ENCODE assay signal across 8 cellular contexts in genomic region chr3:197942956-197943556, GRCh38. TPM values are rescaled to one million over a fixed set of nuclear protein-coding genes. Genes with fewer than 3 reads are reported as not detected.
A peak's percentile ranks its signal among the peaks of the same experiment; 100 is the strongest.
DNase-seq lines count a peak whose midpoint lies in the region; ATAC-seq, FAIRE-seq and TF ChIP-seq lines count a peak whose summit lies in the region.

No MANE protein-coding gene starts in this region.

- no peaks in the 10 kb centered on the region for H4K20me1 ChIP-seq in DOHH2 (ENCODE audit: control insufficient read depth, insufficient read depth, low read depth, low read length)

- ATAC-seq in T-helper 17 cell: peak; percentile 78
- ATAC-seq in gastrocnemius medialis: no peak
- ATAC-seq in HG03097 (IDR thresholded peaks at IDR 0.05; ENCODE audit: low FRiP score, unreplicated experiment): no peak

- intact Hi-C loops in gastrocnemius medialis (cut with DNase I; ENCODE audit: low total_unique reads): loop anchor here (2.0 kb wide), 1 partner anchor 38 kb away; no protein-coding TSS in a partner anchor

- peak; percentile 76 for TF ChIP-seq CTCF in DOHH2 (IDR thresholded peaks at IDR 0.05; ENCODE audit: low read depth, low read length, poor library complexity, severe bottlenecking)
- peak; percentile 86 for TF ChIP-seq CTCF in fibroblast of villous mesenchyme (IDR thresholded peaks at IDR 0.05; ENCODE audit: insufficient read depth, low read depth, low read length)
- peak in 4 of 5 experiments; percentile 25 to 61 (median 47) for TF ChIP-seq CTCF in gastrocnemius medialis (IDR thresholded peaks at IDR 0.05 in 4 of 5, conservative IDR thresholded peaks at IDR 0.05 in 1 of 5)

- FAIRE-seq in A204.1 (lab: Jason Lieb, UNC): peak; percentile 92

- H3K36me3 ChIP-seq in DOHH2 (ENCODE audit: control insufficient read depth, low read length): no peaks in the 10 kb centered on the region
- H3K36me3 ChIP-seq in gastrocnemius medialis: no peaks in the 10 kb centered on the region

- H3K4me1 ChIP-seq in DOHH2 (ENCODE audit: control insufficient read depth, low read length) (peaks cover 5% of the 10 kb centered on the region; the same call in 1 of the 2 replicates), gastrocnemius medialis (no peaks in the 10 kb centered on the region)

- H3K27me3 Mint-ChIP-seq in T-helper 17 cell: no peaks in the 10 kb centered on the region

- H3K27ac Mint-ChIP-seq in T-helper 17 cell: no peak overlapping the region

- no peak overlapping the region for H3K4me2 ChIP-seq in DOHH2 (ENCODE audit: low read length)

- no peaks in the 10 kb centered on the region for H3K79me2 ChIP-seq in DOHH2 (ENCODE audit: control insufficient read depth, low read length)

- no peaks in the 10 kb centered on the region for H3K9me2 ChIP-seq in DOHH2 (replicated peaks; ENCODE audit: control insufficient read depth, low read length)

- H3K27ac ChIP-seq in DOHH2 (ENCODE audit: low read depth, low read length): no peak overlapping the region
- H3K27ac ChIP-seq in gastrocnemius medialis: no peak overlapping the region

- H3K27me3 ChIP-seq in DOHH2 (ENCODE audit: control insufficient read depth, low read length) (no peaks in the 10 kb centered on the region), gastrocnemius medialis (no peaks in the 10 kb centered on the region)

- H3K36me3 Mint-ChIP-seq in T-helper 17 cell (ENCODE audit: low read depth): no peaks in the 10 kb centered on the region

- no peak overlapping the region for H3K4me3 Mint-ChIP-seq in T-helper 17 cell

- TF ChIP-seq POLR2A in gastrocnemius medialis (IDR thresholded peaks at IDR 0.05): no peak

- no peak overlapping the region for H3K4me3 ChIP-seq in DOHH2 (ENCODE audit: low read length)
- H3K4me3 ChIP-seq in fibroblast of villous mesenchyme (ENCODE audit: low read depth, low read length): no peak overlapping the region
- H3K4me3 ChIP-seq in gastrocnemius medialis: no peak overlapping the region

- in situ Hi-C loops in gastrocnemius medialis (cut with MboI; ENCODE audit: low sequenced_read_pairs in 4 of 4): no loop called here

- peaks cover 3% of the 10 kb centered on the region for H3K4me1 Mint-ChIP-seq in T-helper 17 cell

- peak; percentile 38 for DNase-seq in LHCN-M2 (ENCODE audit: low read depth)
- DNase-seq in T-helper 17 cell: no peak
- DNase-seq in fibroblast of villous mesenchyme (ENCODE audit: low read depth): peak; percentile 55
- no peak for DNase-seq in gastrocnemius medialis
- DNase-seq in NCI-H1048 (lab: John Stamatoyannopoulos, UW): no peak

- peaks cover 7% of the 10 kb centered on the region; the same call in 1 of the 2 replicates for H3F3A ChIP-seq in DOHH2 (ENCODE audit: control insufficient read depth, insufficient read depth)

- H3K9me3 ChIP-seq in DOHH2 (ENCODE audit: control insufficient read depth, insufficient read depth, low read length) (no peaks in the 10 kb centered on the region), T-helper 17 cell (ENCODE audit: control insufficient read depth, low read length, poor library complexity, severe bottlenecking) (no peaks in the 10 kb centered on the region), gastrocnemius medialis (no peaks in the 10 kb centered on the region)

RNA-seq across cellular contexts. Expression of gene RPL35A, which starts 6.9 kb away (rescaled TPM):
- total RNA-seq in LHCN-M2 (2014; rRNA removed) (608 and 692 TPM in 2 replicates), T-helper 17 cell (1,000 to 10,000 TPM; 1,671 to 1,728 TPM), fibroblast of villous mesenchyme (453 and 600 TPM in 2 replicates), gastrocnemius medialis (100 to 1,000 TPM; 409 to 491 (median 427) TPM)
- 2,057 TPM for polyA plus RNA-seq in LHCN-M2 (2012)

RNA-seq across cellular contexts. Expression of gene LMLN, which starts 17.0 kb away (rescaled TPM):
- total RNA-seq in LHCN-M2 (2014; rRNA removed) (6.2 and 12.2 TPM in 2 replicates), T-helper 17 cell (1 to 10 TPM; 3.2 to 4.4 TPM), fibroblast of villous mesenchyme (6.5 and 8.1 TPM in 2 replicates), gastrocnemius medialis (1 to 10 TPM; 2.7 to 8.8 (median 4.6) TPM)
- 3.1 TPM for polyA plus RNA-seq in LHCN-M2 (2012)

Comparison
In these comparisons a context has a peak if more than half of its experiments do, and no peak if none do; other contexts are left out.
1. DNase-seq: peak in LHCN-M2 (single experiment) and fibroblast of villous mesenchyme (single experiment); none in T-helper 17 cell (0 of 3), gastrocnemius medialis (0 of 2) and NCI-H1048 (single experiment).
2. Peak in every context shown above with its lines, with median percentiles within 50 percentile points of each other: CTCF ChIP-seq.